In genomic region chr3:136861890-136862610, GRCh38 we compare ENCODE assay signal across 1 cellular context.
TF ChIP-seq lines count a peak whose summit lies in the region.

NCK1 (plus strand) TSS chr3:136862208; CDS start chr3:136928002, 65,794 bp downstream.

TF ChIP-seq in HepG2, 621 proteins besides CTCF, POLR2A, EP300 and RAD21 (continued from another document and continues in another):
- TF ChIP-seq PBX3 (CRISPR knock-in tag; IDR thresholded peaks at IDR 0.05; ENCODE audit: borderline replicate concordance) (no peak; the same call in 1 of the 2 replicates), ZNF17 (CRISPR knock-in tag; IDR thresholded peaks at IDR 0.05) (no peak), SP5 (CRISPR knock-in tag; IDR thresholded peaks at IDR 0.05; ENCODE audit: borderline replicate concordance, low read depth) (peak; percentile 74; the same call in 1 of the 2 replicates), ZNF451 (CRISPR knock-in tag; IDR thresholded peaks at IDR 0.05) (peak; percentile 77; the same call in 1 of the 2 replicates), MNT (IDR thresholded peaks at IDR 0.05) (0 out of 2 replicates have a peak, but pooled peaks have one; percentile 16), POLR2G (IDR thresholded peaks at IDR 0.05; ENCODE audit: low read depth, low read length) (peak; percentile 97), JARID2 (CRISPR knock-in tag; IDR thresholded peaks at IDR 0.05; ENCODE audit: insufficient replicate concordance) (no peak), PHF8 (CRISPR knock-in tag; IDR thresholded peaks at IDR 0.05) (peak; percentile 94), HIVEP1 (CRISPR knock-in tag; IDR thresholded peaks at IDR 0.05) (peak; percentile 83), HOXA5 (CRISPR knock-in tag; IDR thresholded peaks at IDR 0.05) (peak; percentile 6; the same call in 1 of the 2 replicates), E2F1 (CRISPR knock-in tag; IDR thresholded peaks at IDR 0.05) (peak; percentile 68; the same call in 1 of the 2 replicates), ZNF18 (CRISPR knock-in tag; IDR thresholded peaks at IDR 0.05; ENCODE audit: insufficient replicate concordance) (peak; percentile 88), THAP7 (CRISPR knock-in tag; IDR thresholded peaks at IDR 0.05) (peak; percentile 86; the same call in 1 of the 2 replicates), CENPT (CRISPR knock-in tag; IDR thresholded peaks at IDR 0.05; ENCODE audit: low read depth) (no peak), ZNF224 (CRISPR knock-in tag; IDR thresholded peaks at IDR 0.05) (no peak; the same call in 1 of the 2 replicates), ZNF282 (IDR thresholded peaks at IDR 0.05; ENCODE audit: partially characterized antibody) (no peak), FOSL2 (CRISPR knock-in tag; IDR thresholded peaks at IDR 0.05) (peak; percentile 43; the same call in 1 of the 2 replicates), ZNF850 (CRISPR knock-in tag; conservative IDR thresholded peaks at IDR 0.05) (0 out of 2 replicates have a peak, but pooled peaks have one; percentile 84), ZNF484 (CRISPR knock-in tag; IDR thresholded peaks at IDR 0.05; ENCODE audit: borderline replicate concordance, low read depth) (no peak), ZNF800 (CRISPR knock-in tag; IDR thresholded peaks at IDR 0.05) (peak; percentile 61), ZNF256 (CRISPR knock-in tag; conservative IDR thresholded peaks at IDR 0.05) (no peak; the same call in 1 of the 2 replicates), ZZZ3 (CRISPR knock-in tag; IDR thresholded peaks at IDR 0.05; ENCODE audit: borderline replicate concordance) (peak; percentile 87; the same call in 1 of the 2 replicates), NCOA2 (CRISPR knock-in tag; IDR thresholded peaks at IDR 0.05) (no peak; the same call in 1 of the 2 replicates), FOXO1 (CRISPR knock-in tag; IDR thresholded peaks at IDR 0.05) (no peak), ZNF496 (CRISPR knock-in tag; IDR thresholded peaks at IDR 0.05; ENCODE audit: insufficient replicate concordance) (no peak), GLI4 (CRISPR knock-in tag; IDR thresholded peaks at IDR 0.05; ENCODE audit: borderline replicate concordance) (peak; percentile 63; the same call in 1 of the 2 replicates), NFIC (IDR thresholded peaks at IDR 0.05; ENCODE audit: low read length) (no peak), ZNF234 (CRISPR knock-in tag; conservative IDR thresholded peaks at IDR 0.05) (no peak), IKZF1 (IDR thresholded peaks at IDR 0.05) (no peak), ZNF710 (CRISPR knock-in tag; IDR thresholded peaks at IDR 0.05; ENCODE audit: borderline replicate concordance) (peak; percentile 67), HMGA1 (CRISPR knock-in tag; conservative IDR thresholded peaks at IDR 0.05) (no peak), CBX1 (IDR thresholded peaks at IDR 0.05; ENCODE audit: low read depth) (peak; percentile 2), ZNF574 (CRISPR knock-in tag; IDR thresholded peaks at IDR 0.05) (peak; percentile 84), SYNCRIP (IDR thresholded peaks at IDR 0.05; ENCODE audit: insufficient read depth, low read depth, low read length) (no peak), SRY (CRISPR knock-in tag; IDR thresholded peaks at IDR 0.05) (peak; percentile 96), LBX2 (CRISPR knock-in tag; IDR thresholded peaks at IDR 0.05; ENCODE audit: borderline replicate concordance) (peak; percentile 87; the same call in 1 of the 2 replicates), TBP (CRISPR knock-in tag; IDR thresholded peaks at IDR 0.05) (no peak), ZBTB4 (CRISPR knock-in tag; IDR thresholded peaks at IDR 0.05; ENCODE audit: borderline replicate concordance) (peak; percentile 26; the same call in 1 of the 2 replicates), CERS6 (CRISPR knock-in tag; IDR thresholded peaks at IDR 0.05) (0 out of 2 replicates have a peak, but pooled peaks have one; percentile 68), ZNF619 (CRISPR knock-in tag; IDR thresholded peaks at IDR 0.05) (0 out of 2 replicates have a peak, but pooled peaks have one; percentile 65)
